ENCODE assay signal across 1 cellular context in the genomic region with DNA sequence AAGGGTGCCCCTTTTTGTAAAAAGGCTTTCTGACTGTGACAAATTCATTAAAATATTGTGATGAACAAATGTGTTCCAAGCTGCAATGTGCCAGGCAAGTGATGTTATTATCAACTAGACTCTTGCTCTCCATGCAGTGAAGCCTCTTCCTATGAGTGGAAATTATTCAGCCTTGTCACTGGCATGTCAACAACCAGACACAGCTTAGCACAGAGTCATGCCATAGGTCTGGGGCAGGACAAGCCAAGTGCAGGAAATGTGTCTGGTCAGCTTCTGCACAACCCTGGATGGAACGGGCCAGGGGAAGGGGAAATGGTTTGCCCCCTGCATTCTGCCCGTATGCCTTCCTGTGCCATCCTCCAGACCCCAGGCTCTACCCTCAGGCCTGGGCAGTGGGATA.
TF ChIP-seq lines count a peak whose summit lies in the region.

No MANE protein-coding gene starts in this region.

TF ChIP-seq in IMR-90, 13 proteins besides CTCF, POLR2A, EP300 and RAD21 (continued from another document):
- TF ChIP-seq, protein P1, sequence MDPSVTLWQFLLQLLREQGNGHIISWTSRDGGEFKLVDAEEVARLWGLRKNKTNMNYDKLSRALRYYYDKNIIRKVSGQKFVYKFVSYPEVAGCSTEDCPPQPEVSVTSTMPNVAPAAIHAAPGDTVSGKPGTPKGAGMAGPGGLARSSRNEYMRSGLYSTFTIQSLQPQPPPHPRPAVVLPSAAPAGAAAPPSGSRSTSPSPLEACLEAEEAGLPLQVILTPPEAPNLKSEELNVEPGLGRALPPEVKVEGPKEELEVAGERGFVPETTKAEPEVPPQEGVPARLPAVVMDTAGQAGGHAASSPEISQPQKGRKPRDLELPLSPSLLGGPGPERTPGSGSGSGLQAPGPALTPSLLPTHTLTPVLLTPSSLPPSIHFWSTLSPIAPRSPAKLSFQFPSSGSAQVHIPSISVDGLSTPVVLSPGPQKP (IDR thresholded peaks at IDR 0.05; ENCODE audit: borderline replicate concordance, low read depth, low read length) = no peak
- TF ChIP-seq FOS (IDR thresholded peaks at IDR 0.05; ENCODE audit: low read depth, low read length) (no peak), RCOR1 (IDR thresholded peaks at IDR 0.05; ENCODE audit: insufficient replicate concordance, low read length) (no peak), MAFK (IDR thresholded peaks at IDR 0.05; ENCODE audit: low read depth, low read length) (no peak)
